In genomic region chr3:13376091-13376490, GRCh38 we compare ENCODE assay signal across 22 cellular contexts. TPM values are rescaled to one million over a fixed set of nuclear protein-coding genes. Genes with fewer than 3 reads are reported as not detected.
A peak's percentile ranks its signal among the peaks of the same experiment; 100 is the strongest.
DNase-seq lines count a peak whose midpoint lies in the region; FAIRE-seq and TF ChIP-seq lines count a peak whose summit lies in the region.
"Had no signal": no experiment of that assay in that cellular context is flagged by ENCODE, and none has a peak within 500 bp of the region (broad histone marks: within the 10 kb centered on the region; RNA-seq: fewer than 3 reads in every experiment).

No MANE protein-coding gene starts in this region.

- H3K36me3 ChIP-seq in BLaER1 (peaks cover 86% of the 10 kb centered on the region), endodermal cell (ENCODE audit: control insufficient read depth, insufficient read depth, low read length) (peaks cover 4% of the 10 kb centered on the region), osteoblast (ENCODE audit: insufficient read depth, low read length) (no peaks in the 10 kb centered on the region), smooth muscle cell (ENCODE audit: low read depth) (no peaks in the 10 kb centered on the region)

- H4K20me1 ChIP-seq in BLaER1 (peaks cover 42% of the 10 kb centered on the region), osteoblast (ENCODE audit: insufficient read depth, low read length) (no peaks in the 10 kb centered on the region), smooth muscle cell (ENCODE audit: low read depth) (no peaks in the 10 kb centered on the region)

- H3K27me3 Mint-ChIP-seq in activated naive CD4-positive, alpha-beta T cell treated with anti-CD3 and anti-CD28 coated beads, Interleukin-2, amount 50 U/mL, for 24 hours, result no peaks in the 10 kb centered on the region
- H3K27me3 Mint-ChIP-seq in endodermal cell (ENCODE audit: insufficient read depth), result no peaks in the 10 kb centered on the region
- H3K27me3 Mint-ChIP-seq: B cell; CD4-positive, alpha-beta T cell had no signal

- no peak overlapping the region for H3K4me2 ChIP-seq in BLaER1
- no peak overlapping the region for H3K4me2 ChIP-seq in osteoblast (ENCODE audit: insufficient read depth, low read length)
- no peak overlapping the region for H3K4me2 ChIP-seq in smooth muscle cell
- H3K4me2 ChIP-seq: A549 had no signal

- WGBS in endodermal cell (ENCODE audit: insufficient coverage in 1 of 2, insufficient read length in 1 of 2), 2 experiments, result 90 to 94% methylated on average over 9 of the region's 9 CpGs
- 97% methylated on average over 9 of the region's 9 CpGs for WGBS in smooth muscle cell (ENCODE audit: low lambda C conversion rate)

- H3K4me3 ChIP-seq in BLaER1 (no peak overlapping the region), endodermal cell (ENCODE audit: low read length) (no peak overlapping the region), osteoblast (ENCODE audit: insufficient read depth, low read length) (no peak overlapping the region), smooth muscle cell (no peak overlapping the region)
- H3K4me3 ChIP-seq: A549 had no signal

- no peaks in the 10 kb centered on the region for H3K79me2 ChIP-seq in osteoblast (ENCODE audit: insufficient read depth, low read length)
- no peaks in the 10 kb centered on the region for H3K79me2 ChIP-seq in smooth muscle cell (ENCODE audit: low read depth)

- no peak for DNase-seq in activated naive CD4-positive, alpha-beta T cell treated with Interleukin-2 at 50 U/mL for 16 hours
- no peak for DNase-seq in endodermal cell
- peak; percentile 42 for DNase-seq in osteoblast (ENCODE audit: insufficient read length, low spot score, missing footprints)
- DNase-seq in smooth muscle cell (lab: John Stamatoyannopoulos, UW; ENCODE audit: unreplicated experiment), result no peak
- DNase-seq in GM12892 (ENCODE audit: insufficient read length), result no peak
- DNase-seq: AML-193; Caco-2; Calu3; CD4-positive, alpha-beta T cell; CD8-positive, alpha-beta T cell; DMS79 treated with DMSO at 0.1 percent for 48 hours; GF-D8 had no signal

- no peak for FAIRE-seq in GM12892 (lab: Jason Lieb, UNC)
- FAIRE-seq: A549, D721Med, G401.6, GM12891, GM18507 had no signal

- H3K4me1 ChIP-seq in BLaER1, result peaks cover 34% of the 10 kb centered on the region
- H3K4me1 ChIP-seq in endodermal cell (ENCODE audit: control insufficient read depth, insufficient read depth, low read length), result no peaks in the 10 kb centered on the region
- H3K4me1 ChIP-seq in osteoblast (ENCODE audit: insufficient read depth, low read length), result peaks cover 30% of the 10 kb centered on the region
- peaks cover 4% of the 10 kb centered on the region for H3K4me1 ChIP-seq in smooth muscle cell (ENCODE audit: low read depth)
- H3K4me1 ChIP-seq: A549, Caco-2 had no signal

- H2AFZ ChIP-seq in osteoblast (ENCODE audit: low read length), result no peak overlapping the region
- no peak overlapping the region for H2AFZ ChIP-seq in smooth muscle cell (ENCODE audit: low read depth)

- no peaks in the 10 kb centered on the region for H3F3A ChIP-seq in smooth muscle cell (ENCODE audit: low read depth)

- TF ChIP-seq POLR2A in GM12892 (IDR thresholded peaks at IDR 0.05; ENCODE audit: low read depth, low read length), result no peak

- no peak for TF ChIP-seq CTCF in endodermal cell (conservative IDR thresholded peaks at IDR 0.05)
- TF ChIP-seq CTCF in osteoblast (IDR thresholded peaks at IDR 0.05; ENCODE audit: extremely low read depth, low read depth, low read length), result no peak
- no peak for TF ChIP-seq CTCF in smooth muscle cell (IDR thresholded peaks at IDR 0.05; ENCODE audit: borderline replicate concordance, insufficient read depth, poor library complexity, severe bottlenecking)

- no peaks in the 10 kb centered on the region for H3K9me3 Mint-ChIP-seq in activated naive CD4-positive, alpha-beta T cell treated with anti-CD3 and anti-CD28 coated beads, Interleukin-2, amount 50 U/mL, for 24 hours
- no peaks in the 10 kb centered on the region for H3K9me3 Mint-ChIP-seq in endodermal cell
- H3K9me3 Mint-ChIP-seq: CD4-positive, alpha-beta T cell; CD8-positive, alpha-beta T cell had no signal

- no peaks in the 10 kb centered on the region for H3K9me3 ChIP-seq in BLaER1
- H3K9me3 ChIP-seq in endodermal cell (ENCODE audit: control insufficient read depth, low read length), result no peaks in the 10 kb centered on the region
- H3K9me3 ChIP-seq in osteoblast (ENCODE audit: low read depth, low read length), result no peaks in the 10 kb centered on the region
- no peaks in the 10 kb centered on the region for H3K9me3 ChIP-seq in smooth muscle cell (replicated peaks; ENCODE audit: low read depth)
- H3K9me3 ChIP-seq: A549, Caco-2 had no signal

- H3K27me3 ChIP-seq in BLaER1, result no peaks in the 10 kb centered on the region
- H3K27me3 ChIP-seq in endodermal cell (ENCODE audit: control insufficient read depth, insufficient read depth, low read length, poor library complexity, severe bottlenecking), result no peaks in the 10 kb centered on the region
- no peaks in the 10 kb centered on the region for H3K27me3 ChIP-seq in osteoblast (ENCODE audit: insufficient read depth, low read length)
- no peaks in the 10 kb centered on the region for H3K27me3 ChIP-seq in smooth muscle cell (ENCODE audit: low read depth)

- H3K27ac ChIP-seq in BLaER1 (peak overlapping the region; percentile 47; the same call in 1 of the 2 replicates), endodermal cell (ENCODE audit: low read depth, low read length) (no peak overlapping the region), osteoblast (ENCODE audit: low read depth, low read length) (no peak overlapping the region), smooth muscle cell (ENCODE audit: low read depth) (no peak overlapping the region)
- H3K27ac ChIP-seq: 22Rv1, A549, C4-2B had no signal

- H3K9ac ChIP-seq in BLaER1 (no peak overlapping the region), endodermal cell (ENCODE audit: extremely low read depth, low read length, poor library complexity, severe bottlenecking) (no peak overlapping the region), smooth muscle cell (ENCODE audit: low read depth) (no peak overlapping the region)

- peaks cover 20% of the 10 kb centered on the region for H3K36me3 Mint-ChIP-seq in activated naive CD4-positive, alpha-beta T cell treated with anti-CD3 and anti-CD28 coated beads, Interleukin-2, amount 50 U/mL, for 24 hours
- H3K36me3 Mint-ChIP-seq in endodermal cell (ENCODE audit: low read depth), result peaks cover 13% of the 10 kb centered on the region

- peaks cover 7% of the 10 kb centered on the region for H3K4me1 Mint-ChIP-seq in activated naive CD4-positive, alpha-beta T cell treated with anti-CD3 and anti-CD28 coated beads, Interleukin-2, amount 50 U/mL, for 24 hours
- H3K4me1 Mint-ChIP-seq in endodermal cell, result no peaks in the 10 kb centered on the region
- H3K4me1 Mint-ChIP-seq: B cell had no signal

- peak overlapping the region; percentile 46 for H3K27ac Mint-ChIP-seq in activated naive CD4-positive, alpha-beta T cell treated with anti-CD3 and anti-CD28 coated beads, Interleukin-2, amount 50 U/mL, for 24 hours
- H3K27ac Mint-ChIP-seq in endodermal cell, result peak overlapping the region; percentile 35
- H3K27ac Mint-ChIP-seq: B cell; CD4-positive, alpha-beta T cell; CD8-positive, alpha-beta T cell had no signal

- no peak overlapping the region for H3K4me3 Mint-ChIP-seq in activated naive CD4-positive, alpha-beta T cell treated with anti-CD3 and anti-CD28 coated beads, Interleukin-2, amount 50 U/mL, for 24 hours
- H3K4me3 Mint-ChIP-seq in endodermal cell, result no peak overlapping the region
- H3K4me3 Mint-ChIP-seq: B cell; CD4-positive, alpha-beta T cell; CD8-positive, alpha-beta T cell had no signal

RNA-seq across cellular contexts. Expression of gene NUP210, which starts 44.0 kb away (rescaled TPM):
- total RNA-seq in endodermal cell (10 to 100 TPM; 43.0 to 62.3 TPM), osteoblast (under 0.01 TPM in 2 replicates), smooth muscle cell (0.58 and 1.5 TPM in 2 replicates)
- 39.4 TPM for polyA plus RNA-seq in endodermal cell (2013, experiment 1 of 2)
- 36.6 TPM for polyA plus RNA-seq in endodermal cell (2013, experiment 2 of 2)
- 0.22 and 0.35 TPM in 2 replicates for polyA plus RNA-seq in smooth muscle cell
- 48.3 TPM for polyA plus RNA-seq in GM12892 (2012; ENCODE audit: missing spikeins)

Comparison
In these comparisons a context has a peak if more than half of its experiments do, and no peak if none do; other contexts are left out.
1. RNA of gene NUP210, which starts 44.0 kb away (total RNA-seq): 43.0 to 62.3 TPM in endodermal cell; 0.58 to 1.5 TPM in smooth muscle cell and under 0.01 TPM in osteoblast; every median in the first group is over 10 times any median in the second.